ENCODE assay signal across 27 cellular contexts in the genomic region with DNA sequence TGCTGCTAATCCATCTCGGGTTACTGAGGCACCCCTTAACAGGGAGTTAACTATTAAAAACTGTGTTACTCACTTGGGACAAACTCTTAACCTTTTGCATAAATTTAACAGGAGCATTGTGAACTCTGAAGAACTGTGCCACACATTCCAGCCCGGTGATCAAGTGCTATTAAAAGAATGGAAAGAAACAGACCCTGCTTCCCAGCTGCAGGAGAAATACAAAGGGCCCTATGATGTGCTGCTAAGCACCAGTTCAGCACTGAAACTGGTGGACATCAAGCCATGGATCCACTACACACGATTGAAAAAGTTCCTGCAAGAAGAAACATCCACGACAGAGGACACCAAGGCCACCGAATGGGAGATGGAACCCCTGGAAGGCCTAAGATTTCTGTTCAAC.
DNase-seq lines count a peak whose midpoint lies in the region; ATAC-seq and TF ChIP-seq lines count a peak whose summit lies in the region.
"Had no signal": no experiment of that assay in that cellular context is flagged by ENCODE, and none has a peak within 500 bp of the region (broad histone marks: within the 10 kb centered on the region; RNA-seq: fewer than 3 reads in every experiment).

No MANE protein-coding gene starts in this region.

- no peaks in the 10 kb centered on the region for H3K36me3 ChIP-seq in psoas muscle (ENCODE audit: insufficient read depth in 1 of 2, low read depth in 1 of 2)
- no peaks in the 10 kb centered on the region for H3K36me3 ChIP-seq in MG63
- H3K36me3 ChIP-seq in endodermal cell (ENCODE audit: control insufficient read depth, insufficient read depth, low read length): no peaks in the 10 kb centered on the region
- H3K36me3 ChIP-seq: BLaER1 treated with 17β-estradiol and CSF1 and Interleukin-3, amounts not matched to agents 10 nM and 100 nM; gastroesophageal sphincter; neutrophil; thyroid gland had no signal

- H3K9ac ChIP-seq in endodermal cell (ENCODE audit: extremely low read depth, low read length, poor library complexity, severe bottlenecking): no peak overlapping the region
- H3K9ac ChIP-seq: BLaER1 treated with 17β-estradiol and CSF1 and Interleukin-3, amounts not matched to agents 10 nM and 100 nM had no signal

- H3K36me3 Mint-ChIP-seq in endodermal cell (ENCODE audit: low read depth) (peaks cover 7% of the 10 kb centered on the region), WTC11 (peaks cover 14% of the 10 kb centered on the region)
- H3K36me3 Mint-ChIP-seq: activated naive CD8-positive, alpha-beta T cell treated with anti-CD3 and anti-CD28 coated beads, Interleukin-2, amount 10 ng/mL, durations not matched to agents 7 days and 5 days; memory B cell had no signal

- peak overlapping the region; percentile 71 for H3K27ac ChIP-seq in psoas muscle
- H3K27ac ChIP-seq in endodermal cell (ENCODE audit: low read depth, low read length): no peak overlapping the region
- H3K27ac ChIP-seq: BLaER1 treated with 17β-estradiol and CSF1 and Interleukin-3, amounts not matched to agents 10 nM and 100 nM; body of pancreas; gastroesophageal sphincter; HL-60; neutrophil; thyroid gland had no signal

- no peaks in the 10 kb centered on the region for H3K27me3 Mint-ChIP-seq in endodermal cell (ENCODE audit: insufficient read depth)
- H3K27me3 Mint-ChIP-seq in WTC11 (ENCODE audit: low read depth): no peaks in the 10 kb centered on the region; the same call in 1 of the 2 replicates

- H3K27ac Mint-ChIP-seq in endodermal cell (no peak overlapping the region), WTC11 (no peak overlapping the region)
- H3K27ac Mint-ChIP-seq: activated naive CD8-positive, alpha-beta T cell treated with anti-CD3 and anti-CD28 coated beads, Interleukin-2, amount 10 ng/mL, durations not matched to agents 7 days and 5 days; memory B cell had no signal

- H3K4me1 ChIP-seq in psoas muscle (peaks cover 33% of the 10 kb centered on the region), endodermal cell (ENCODE audit: control insufficient read depth, insufficient read depth, low read length) (no peaks in the 10 kb centered on the region)
- H3K4me1 ChIP-seq: body of pancreas, gastroesophageal sphincter, thyroid gland had no signal

- DNase-seq in HCEC 1CT (peak; percentile 8), choroid plexus epithelial cell (ENCODE audit: low read depth) (peak; percentile 18), left ventricle myocardium superior (no peak), psoas muscle (no peak), MG63 (no peak), endodermal cell (no peak), WTC11 (ENCODE audit: low spot score) (no peak)
- no peak for DNase-seq in NK-92 treated with Interleukin-12 subunit alpha and Interleukin-12 subunit beta, amount 100 ng/mL, for 24 hours (lab: John Stamatoyannopoulos, UW)
- DNase-seq: activated CD4-positive, alpha-beta T cell treated with anti-CD3 and anti-CD28 coated beads, Interleukin-2, amount 50 U/mL, for 4 hours; activated effector memory CD4-positive, alpha-beta T cell treated with anti-CD3 and anti-CD28 coated beads, Interleukin-2, amount 50 U/mL, for 16 hours; activated naive CD8-positive, alpha-beta T cell treated with anti-CD3 and anti-CD28 coated beads, Interleukin-2, amount 10 ng/mL, durations not matched to agents 7 days and 5 days; body of pancreas; COR-L47; DMS79; effector memory CD4-positive, alpha-beta T cell; NCI-H1092 treated with DMSO at 0.1 percent for 48 hours; NCI-H2029; NCI-H69; stimulated activated naive CD8-positive, alpha-beta T cell treated with anti-CD3 and anti-CD28 coated beads, Interleukin-15, Interleukin-2, amounts not matched to agents 100 U/mL and 50 U/mL, for 24 hours; T-helper 9 cell; thyroid gland had no signal

- H3K4me3 Mint-ChIP-seq in endodermal cell (no peak overlapping the region), WTC11 (no peak overlapping the region)
- H3K4me3 Mint-ChIP-seq: activated naive CD8-positive, alpha-beta T cell treated with anti-CD3 and anti-CD28 coated beads, Interleukin-2, amount 10 ng/mL, durations not matched to agents 7 days and 5 days; memory B cell had no signal

- WGBS in psoas muscle, 3 donors: 33 to 42% (median 35%) methylated on average over 5 of the region's 5 CpGs
- 92 to 100% methylated on average over 3 to 5 of the region's 5 CpGs for WGBS in endodermal cell (ENCODE audit: insufficient coverage in 1 of 2, insufficient read length in 1 of 2), 2 experiments

- intact Hi-C loops in left ventricle myocardium superior (cut with micrococcal nuclease) (no loop called here), psoas muscle (cut with DNase I) (loop anchor here in 1 of 2 donors (5.0 kb wide), 2 partner anchors 37 to 67 kb away; no protein-coding TSS in a partner anchor)

- no peak overlapping the region for H3K4me3 ChIP-seq in choroid plexus epithelial cell (ENCODE audit: low read depth, low read length)
- H3K4me3 ChIP-seq in psoas muscle: no peak overlapping the region
- no peak overlapping the region for H3K4me3 ChIP-seq in MG63
- H3K4me3 ChIP-seq in endodermal cell (ENCODE audit: low read length): no peak overlapping the region
- H3K4me3 ChIP-seq: BLaER1 treated with 17β-estradiol and CSF1 and Interleukin-3, amounts not matched to agents 10 nM and 100 nM; body of pancreas; gastroesophageal sphincter; thyroid gland had no signal

- H3K9me3 ChIP-seq in psoas muscle: no peaks in the 10 kb centered on the region
- H3K9me3 ChIP-seq in MG63: no peaks in the 10 kb centered on the region
- H3K9me3 ChIP-seq in endodermal cell (ENCODE audit: control insufficient read depth, low read length): no peaks in the 10 kb centered on the region
- H3K9me3 ChIP-seq: body of pancreas, gastroesophageal sphincter, neutrophil, thyroid gland had no signal

- no peaks in the 10 kb centered on the region for H3K27me3 ChIP-seq in psoas muscle (ENCODE audit: insufficient read depth in 3 of 3, low read length in 2 of 3)
- H3K27me3 ChIP-seq in MG63: no peaks in the 10 kb centered on the region
- no peaks in the 10 kb centered on the region for H3K27me3 ChIP-seq in endodermal cell (ENCODE audit: control insufficient read depth, insufficient read depth, low read length, poor library complexity, severe bottlenecking)
- H3K27me3 ChIP-seq: BLaER1 treated with 17β-estradiol and CSF1 and Interleukin-3, amounts not matched to agents 10 nM and 100 nM; body of pancreas; gastroesophageal sphincter; thyroid gland had no signal

- POLR2A ChIA-PET in WTC11 (lab: Charles Lee): no interaction called here

- H3K9me3 Mint-ChIP-seq in endodermal cell: peaks cover 16% of the 10 kb centered on the region
- peaks cover 21% of the 10 kb centered on the region for H3K9me3 Mint-ChIP-seq in WTC11
- H3K9me3 Mint-ChIP-seq: activated naive CD8-positive, alpha-beta T cell treated with anti-CD3 and anti-CD28 coated beads, Interleukin-2, amount 10 ng/mL, durations not matched to agents 7 days and 5 days; memory B cell had no signal

- ATAC-seq in left ventricle myocardium superior (peak; percentile 90), psoas muscle (peak; percentile 88 to 94 (median 92)), WTC11 (no peak)
- ATAC-seq: body of pancreas; esophagus mucosa; gastroesophageal sphincter; stimulated activated naive CD8-positive, alpha-beta T cell treated with anti-CD3 and anti-CD28 coated beads, Interleukin-15, Interleukin-2, amounts not matched to agents 100 U/mL and 50 U/mL, for 24 hours had no signal

- CTCF ChIA-PET in WTC11 (lab: Charles Lee): no interaction called here

- no peak for TF ChIP-seq CTCF in choroid plexus epithelial cell (conservative IDR thresholded peaks at IDR 0.05; ENCODE audit: low read depth, low read length)
- no peak for TF ChIP-seq CTCF in psoas muscle (IDR thresholded peaks at IDR 0.05)
- no peak for TF ChIP-seq CTCF in endodermal cell (conservative IDR thresholded peaks at IDR 0.05)
- no peak for TF ChIP-seq CTCF in WTC11 (IDR thresholded peaks at IDR 0.05)

- H3K4me1 Mint-ChIP-seq in endodermal cell (peaks cover 20% of the 10 kb centered on the region), WTC11 (peaks cover 48% of the 10 kb centered on the region)

TF ChIP-seq in WTC11, 78 proteins besides CTCF, POLR2A, EP300 and RAD21:
- TF ChIP-seq SMAD4 (CRISPR knock-in tag; IDR thresholded peaks at IDR 0.05): no peak
- no peak for TF ChIP-seq MXD4 (CRISPR knock-in tag; IDR thresholded peaks at IDR 0.05; ENCODE audit: borderline replicate concordance)
- TF ChIP-seq NR3C1 (CRISPR knock-in tag; conservative IDR thresholded peaks at IDR 0.05; ENCODE audit: low read depth): no peak
- no peak for TF ChIP-seq RELA (CRISPR knock-in tag; IDR thresholded peaks at IDR 0.05; ENCODE audit: borderline replicate concordance)
- no peak for TF ChIP-seq ETV6 (CRISPR knock-in tag; IDR thresholded peaks at IDR 0.05)
- TF ChIP-seq, protein P1, sequence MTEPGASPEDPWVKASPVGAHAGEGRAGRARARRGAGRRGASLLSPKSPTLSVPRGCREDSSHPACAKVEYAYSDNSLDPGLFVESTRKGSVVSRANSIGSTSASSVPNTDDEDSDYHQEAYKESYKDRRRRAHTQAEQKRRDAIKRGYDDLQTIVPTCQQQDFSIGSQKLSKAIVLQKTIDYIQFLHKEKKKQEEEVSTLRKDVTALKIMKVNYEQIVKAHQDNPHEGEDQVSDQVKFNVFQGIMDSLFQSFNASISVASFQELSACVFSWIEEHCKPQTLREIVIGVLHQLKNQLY (CRISPR knock-in tag; IDR thresholded peaks at IDR 0.05): no peak

Comparison
In these comparisons a context has a peak if more than half of its experiments do, and no peak if none do; other contexts are left out.
1. DNase-seq: peak in HCEC 1CT (single experiment) and choroid plexus epithelial cell (single experiment); none in left ventricle myocardium superior (single experiment), psoas muscle (0 of 2), MG63 (single experiment), endodermal cell (single experiment), NK-92 treated with Interleukin-12 subunit alpha and Interleukin-12 subunit beta, amount 100 ng/mL, for 24 hours (single experiment) and WTC11 (single experiment).